ENCODE assay signal across 7 cellular contexts in genomic region chr12:29149691-29150382, GRCh38.
DNase-seq lines count a peak whose midpoint lies in the region; ATAC-seq and TF ChIP-seq lines count a peak whose summit lies in the region.

No MANE protein-coding gene starts in this region.

- peak; percentile 21 for ATAC-seq in GM19324 (IDR thresholded peaks at IDR 0.05; ENCODE audit: low FRiP score, unreplicated experiment)
- ATAC-seq in HG02981 (IDR thresholded peaks at IDR 0.05; ENCODE audit: unreplicated experiment): no peak

- no peaks in the 10 kb centered on the region for H3K36me3 ChIP-seq in stomach smooth muscle (ENCODE audit: control insufficient read depth in 2 of 2, insufficient read depth in 2 of 2, low read length in 2 of 2)

- H3K27me3 ChIP-seq in stomach smooth muscle (ENCODE audit: control insufficient read depth in 1 of 2, insufficient read depth in 2 of 2, low read length in 2 of 2): no peaks in the 10 kb centered on the region

- no peak for TF ChIP-seq CTCF in astrocyte of the spinal cord (IDR thresholded peaks at IDR 0.05; ENCODE audit: low read depth, low read length)

- no peaks in the 10 kb centered on the region for H3K9me3 ChIP-seq in stomach smooth muscle (ENCODE audit: control insufficient read depth in 2 of 2, low read length in 2 of 2)

- H3K27ac ChIP-seq in stomach smooth muscle (ENCODE audit: low read length): peak overlapping the region; percentile 69

- H3K9ac ChIP-seq in stomach smooth muscle (ENCODE audit: low read length in 2 of 2): peak overlapping the region; percentile 13 to 89

- H3K4me1 ChIP-seq in stomach smooth muscle (ENCODE audit: control insufficient read depth, insufficient read depth, low read length): peaks cover 14% of the 10 kb centered on the region

- in situ Hi-C loops in astrocyte of the spinal cord (cut with HindIII; ENCODE audit: low sequenced_read_pairs): no loop called here

- DNase-seq in NCI-H1105 treated with DMSO at 0.1 percent for 48 hours (lab: John Stamatoyannopoulos, UW) (peak; percentile 57), astrocyte of the spinal cord (ENCODE audit: low read depth, low spot score) (no peak), islet precursor cell (peak; percentile 69), NCI-H748 (lab: John Stamatoyannopoulos, UW; ENCODE audit: unreplicated experiment) (no peak)

- peak overlapping the region; percentile 72 for H3K4me3 ChIP-seq in astrocyte of the spinal cord (ENCODE audit: low read depth, low read length)
- peak overlapping the region; percentile 77 to 86 for H3K4me3 ChIP-seq in stomach smooth muscle (ENCODE audit: low read length in 2 of 2)

Comparison
In these comparisons a context has a peak if more than half of its experiments do, and no peak if none do; other contexts are left out.
1. DNase-seq: peak in NCI-H1105 treated with DMSO at 0.1 percent for 48 hours (single experiment) and islet precursor cell (single experiment); none in astrocyte of the spinal cord (single experiment) and NCI-H748 (single experiment).